In the genomic region with DNA sequence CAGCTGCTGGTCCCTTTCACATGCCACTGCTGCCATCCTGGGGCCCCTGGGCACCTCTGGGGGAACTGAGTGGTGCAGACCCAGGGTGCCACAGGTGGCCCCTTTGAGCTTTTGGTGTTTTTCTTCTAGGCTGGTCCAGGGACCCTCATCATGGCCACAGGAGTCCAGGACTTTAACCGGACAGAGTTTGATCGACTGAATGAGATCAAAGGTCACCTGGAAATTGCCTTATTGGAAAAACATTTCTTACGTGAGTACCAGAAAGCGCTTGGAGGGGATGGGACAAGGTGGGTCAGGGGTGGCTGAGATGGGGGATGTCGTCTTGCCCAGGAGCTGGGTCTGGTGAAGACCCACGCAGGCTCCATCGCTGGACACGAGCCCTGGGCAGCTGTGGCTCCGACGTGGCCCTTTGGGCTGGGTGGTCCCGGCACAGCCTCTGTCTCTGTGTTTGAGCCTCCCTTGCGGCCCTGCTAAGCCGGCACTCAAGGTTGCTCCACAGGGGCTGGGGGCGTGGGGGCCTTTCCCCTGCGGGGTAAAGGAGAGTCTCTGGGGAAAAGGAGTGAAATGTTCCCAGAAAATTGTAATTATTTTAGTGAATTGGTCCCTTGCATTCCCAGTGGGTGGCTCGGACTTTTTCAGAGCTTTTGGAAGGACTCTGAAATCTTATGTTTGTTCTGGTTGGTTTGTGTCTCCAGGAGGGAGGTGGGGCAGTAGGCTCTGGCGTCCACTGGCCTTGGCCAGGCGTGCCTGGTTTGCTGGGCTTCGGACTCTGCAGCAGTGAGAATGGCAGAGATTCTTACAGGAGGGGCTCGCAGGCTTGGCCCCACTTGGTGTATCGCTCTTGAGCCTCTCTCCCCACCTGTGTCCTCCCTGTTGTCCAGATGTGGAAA, we compare ENCODE assay signal across 1 cellular context.
TF ChIP-seq lines count a peak whose summit lies in the region.

No MANE protein-coding gene starts in this region.

TF ChIP-seq in liver, 16 proteins besides CTCF, POLR2A, EP300 and RAD21 (continued from another document):
- TF ChIP-seq, protein P1, sequence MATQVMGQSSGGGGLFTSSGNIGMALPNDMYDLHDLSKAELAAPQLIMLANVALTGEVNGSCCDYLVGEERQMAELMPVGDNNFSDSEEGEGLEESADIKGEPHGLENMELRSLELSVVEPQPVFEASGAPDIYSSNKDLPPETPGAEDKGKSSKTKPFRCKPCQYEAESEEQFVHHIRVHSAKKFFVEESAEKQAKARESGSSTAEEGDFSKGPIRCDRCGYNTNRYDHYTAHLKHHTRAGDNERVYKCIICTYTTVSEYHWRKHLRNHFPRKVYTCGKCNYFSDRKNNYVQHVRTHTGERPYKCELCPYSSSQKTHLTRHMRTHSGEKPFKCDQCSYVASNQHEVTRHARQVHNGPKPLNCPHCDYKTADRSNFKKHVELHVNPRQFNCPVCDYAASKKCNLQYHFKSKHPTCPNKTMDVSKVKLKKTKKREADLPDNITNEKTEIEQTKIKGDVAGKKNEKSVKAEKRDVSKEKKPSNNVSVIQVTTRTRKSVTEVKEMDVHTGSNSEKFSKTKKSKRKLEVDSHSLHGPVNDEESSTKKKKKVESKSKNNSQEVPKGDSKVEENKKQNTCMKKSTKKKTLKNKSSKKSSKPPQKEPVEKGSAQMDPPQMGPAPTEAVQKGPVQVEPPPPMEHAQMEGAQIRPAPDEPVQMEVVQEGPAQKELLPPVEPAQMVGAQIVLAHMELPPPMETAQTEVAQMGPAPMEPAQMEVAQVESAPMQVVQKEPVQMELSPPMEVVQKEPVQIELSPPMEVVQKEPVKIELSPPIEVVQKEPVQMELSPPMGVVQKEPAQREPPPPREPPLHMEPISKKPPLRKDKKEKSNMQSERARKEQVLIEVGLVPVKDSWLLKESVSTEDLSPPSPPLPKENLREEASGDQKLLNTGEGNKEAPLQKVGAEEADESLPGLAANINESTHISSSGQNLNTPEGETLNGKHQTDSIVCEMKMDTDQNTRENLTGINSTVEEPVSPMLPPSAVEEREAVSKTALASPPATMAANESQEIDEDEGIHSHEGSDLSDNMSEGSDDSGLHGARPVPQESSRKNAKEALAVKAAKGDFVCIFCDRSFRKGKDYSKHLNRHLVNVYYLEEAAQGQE (IDR thresholded peaks at IDR 0.05), result peak; percentile 55
- TF ChIP-seq, protein P2, sequence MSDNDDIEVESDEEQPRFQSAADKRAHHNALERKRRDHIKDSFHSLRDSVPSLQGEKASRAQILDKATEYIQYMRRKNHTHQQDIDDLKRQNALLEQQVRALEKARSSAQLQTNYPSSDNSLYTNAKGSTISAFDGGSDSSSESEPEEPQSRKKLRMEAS (IDR thresholded peaks at IDR 0.05), result no peak
- TF ChIP-seq, protein P3, sequence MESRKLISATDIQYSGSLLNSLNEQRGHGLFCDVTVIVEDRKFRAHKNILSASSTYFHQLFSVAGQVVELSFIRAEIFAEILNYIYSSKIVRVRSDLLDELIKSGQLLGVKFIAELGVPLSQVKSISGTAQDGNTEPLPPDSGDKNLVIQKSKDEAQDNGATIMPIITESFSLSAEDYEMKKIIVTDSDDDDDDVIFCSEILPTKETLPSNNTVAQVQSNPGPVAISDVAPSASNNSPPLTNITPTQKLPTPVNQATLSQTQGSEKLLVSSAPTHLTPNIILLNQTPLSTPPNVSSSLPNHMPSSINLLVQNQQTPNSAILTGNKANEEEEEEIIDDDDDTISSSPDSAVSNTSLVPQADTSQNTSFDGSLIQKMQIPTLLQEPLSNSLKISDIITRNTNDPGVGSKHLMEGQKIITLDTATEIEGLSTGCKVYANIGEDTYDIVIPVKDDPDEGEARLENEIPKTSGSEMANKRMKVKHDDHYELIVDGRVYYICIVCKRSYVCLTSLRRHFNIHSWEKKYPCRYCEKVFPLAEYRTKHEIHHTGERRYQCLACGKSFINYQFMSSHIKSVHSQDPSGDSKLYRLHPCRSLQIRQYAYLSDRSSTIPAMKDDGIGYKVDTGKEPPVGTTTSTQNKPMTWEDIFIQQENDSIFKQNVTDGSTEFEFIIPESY (IDR thresholded peaks at IDR 0.05), result no peak
- TF ChIP-seq EGR1 (IDR thresholded peaks at IDR 0.05; ENCODE audit: low read depth in 2 of 2), result no peak
- TF ChIP-seq SP1 (IDR thresholded peaks at IDR 0.05), result no peak
- TF ChIP-seq JUND (IDR thresholded peaks at IDR 0.05), result peak in 1 of 2 donors; percentile 39
- no peak for TF ChIP-seq YY1 (IDR thresholded peaks at IDR 0.05)
- no peak for TF ChIP-seq FOXA1 (IDR thresholded peaks at IDR 0.05)
- TF ChIP-seq, protein P4, sequence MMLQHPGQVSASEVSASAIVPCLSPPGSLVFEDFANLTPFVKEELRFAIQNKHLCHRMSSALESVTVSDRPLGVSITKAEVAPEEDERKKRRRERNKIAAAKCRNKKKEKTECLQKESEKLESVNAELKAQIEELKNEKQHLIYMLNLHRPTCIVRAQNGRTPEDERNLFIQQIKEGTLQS (IDR thresholded peaks at IDR 0.05), result no peak
- peak; percentile 46 for TF ChIP-seq HNF4G (IDR thresholded peaks at IDR 0.05)
